Comparison of ENCODE assay signal across 12 cellular contexts in genomic region chr6:170523256-170524187, GRCh38. TPM values are rescaled to one million over a fixed set of nuclear protein-coding genes. Genes with fewer than 3 reads are reported as not detected.
DNase-seq lines count a peak whose midpoint lies in the region; ATAC-seq, FAIRE-seq and TF ChIP-seq lines count a peak whose summit lies in the region.
"Had no signal": no experiment of that assay in that cellular context is flagged by ENCODE, and none has a peak within 500 bp of the region (broad histone marks: within the 10 kb centered on the region; RNA-seq: fewer than 3 reads in every experiment).

No MANE protein-coding gene starts in this region.

- no peak overlapping the region for H3K4me3 ChIP-seq in SJCRH30
- no peak overlapping the region for H3K4me3 ChIP-seq in cardiac muscle cell
- H3K4me3 ChIP-seq: mucosa of descending colon had no signal

- ATAC-seq in natural killer cell (peak; percentile 71 to 94 (median 91)), HG02642 (IDR thresholded peaks at IDR 0.05; ENCODE audit: poor library complexity, unreplicated experiment) (no peak)

- TF ChIP-seq CTCF in cardiac muscle cell (IDR thresholded peaks at IDR 0.05; ENCODE audit: low read depth, low read length) (no peak), natural killer cell (IDR thresholded peaks at IDR 0.05) (no peak)

- H3K9me3 ChIP-seq in SJCRH30 (replicated peaks), result no peaks in the 10 kb centered on the region
- no peaks in the 10 kb centered on the region for H3K9me3 ChIP-seq in cardiac muscle cell (ENCODE audit: low read depth)
- H3K9me3 ChIP-seq: mucosa of descending colon had no signal

- H3K4me3 Mint-ChIP-seq in natural killer cell, result peak overlapping the region; percentile 73
- H3K4me3 Mint-ChIP-seq: H9 had no signal

- no peaks in the 10 kb centered on the region for H3K9me3 Mint-ChIP-seq in natural killer cell

- peaks cover 24 to 27% of the 10 kb centered on the region in 2 donors for H3K4me1 Mint-ChIP-seq in natural killer cell

- no peaks in the 10 kb centered on the region; the same call in 1 of the 2 replicates for H3K36me3 ChIP-seq in SJCRH30
- no peaks in the 10 kb centered on the region for H3K36me3 ChIP-seq in cardiac muscle cell

- H3K27ac ChIP-seq in SJCRH30 (no peak overlapping the region), cardiac muscle cell (peak overlapping the region; percentile 94)

- DNase-seq in GM19239 (ENCODE audit: insufficient read length, low spot score), result no peak
- DNase-seq in SJCRH30, result peak; percentile 26 to 42
- DNase-seq in cardiac muscle cell (ENCODE audit: low read depth in 1 of 2, low spot score in 1 of 2), result peak in 1 of 2 donors; percentile 61
- DNase-seq in natural killer cell, result peak; percentile 48
- no peak for DNase-seq in GOT3 (lab: John Stamatoyannopoulos, UW)
- DNase-seq in NCI-H446 treated with DMSO at 0.1 percent for 48 hours (lab: John Stamatoyannopoulos, UW), result no peak
- DNase-seq in activated CD8-positive, alpha-beta memory T cell treated with anti-CD3 and anti-CD28 coated beads, Interleukin-2, amount 50 U/mL, for 48 hours, result no peak
- DNase-seq: mucosa of descending colon, NCI-H1048, NCI-H2029 treated with DMSO at 0.1 percent for 48 hours had no signal

- peaks cover 31 to 35% of the 10 kb centered on the region in 2 donors for H3K27me3 Mint-ChIP-seq in natural killer cell (ENCODE audit: low read depth in 2 of 2)

- no peaks in the 10 kb centered on the region for H3K36me3 Mint-ChIP-seq in natural killer cell

- H3K4me1 ChIP-seq in SJCRH30 (peaks cover 12% of the 10 kb centered on the region), cardiac muscle cell (ENCODE audit: low read depth) (peaks cover 24% of the 10 kb centered on the region)

- peak; percentile 31 for FAIRE-seq in GM19239 (lab: Jason Lieb, UNC)

- H3K27me3 ChIP-seq in SJCRH30 (0 out of 2 replicates have a peak, but pooled peaks cover 3% of the 10 kb centered on the region), cardiac muscle cell (no peaks in the 10 kb centered on the region)

- H3K27ac Mint-ChIP-seq in natural killer cell, result no peak overlapping the region

- intact Hi-C loops in natural killer cell (cut with micrococcal nuclease), result loop anchor here (10.0 kb wide), 1 partner anchor 1569 kb away; no protein-coding TSS in a partner anchor

RNA-seq across cellular contexts. Expression of gene PSMB1, which starts 29.6 kb away (rescaled TPM):
- total RNA-seq in SJCRH30 (2014; rRNA removed; shearing (Covaris generic)), result 410 and 446 TPM in 2 replicates
- total RNA-seq in cardiac muscle cell (162 and 300 TPM in 2 replicates), natural killer cell (100 to 1,000 TPM; 102 to 129 (median 103) TPM)
- polyA plus RNA-seq in cardiac muscle cell, result 451 and 499 TPM in 2 replicates

RNA-seq across cellular contexts. Expression of gene TBP, which starts 30.6 kb away (rescaled TPM):
- total RNA-seq in SJCRH30 (2014; rRNA removed; shearing (Covaris generic)), result 33.5 and 37.1 TPM in 2 replicates
- total RNA-seq in cardiac muscle cell (17.6 and 27.5 TPM in 2 replicates), natural killer cell (10 to 100 TPM; 13.0 to 18.4 (median 14.2) TPM)
- 24.6 and 27.3 TPM in 2 replicates for polyA plus RNA-seq in cardiac muscle cell

Comparison
In these comparisons a context has a peak if more than half of its experiments do, and no peak if none do; other contexts are left out.
1. DNase-seq: peak in SJCRH30 (2 of 2) and natural killer cell (single experiment); none in GM19239 (single experiment), GOT3 (single experiment), NCI-H446 treated with DMSO at 0.1 percent for 48 hours (single experiment) and activated CD8-positive, alpha-beta memory T cell treated with anti-CD3 and anti-CD28 coated beads, Interleukin-2, amount 50 U/mL, for 48 hours (single experiment).